ENCODE assay signal across 23 cellular contexts in the genomic region with DNA sequence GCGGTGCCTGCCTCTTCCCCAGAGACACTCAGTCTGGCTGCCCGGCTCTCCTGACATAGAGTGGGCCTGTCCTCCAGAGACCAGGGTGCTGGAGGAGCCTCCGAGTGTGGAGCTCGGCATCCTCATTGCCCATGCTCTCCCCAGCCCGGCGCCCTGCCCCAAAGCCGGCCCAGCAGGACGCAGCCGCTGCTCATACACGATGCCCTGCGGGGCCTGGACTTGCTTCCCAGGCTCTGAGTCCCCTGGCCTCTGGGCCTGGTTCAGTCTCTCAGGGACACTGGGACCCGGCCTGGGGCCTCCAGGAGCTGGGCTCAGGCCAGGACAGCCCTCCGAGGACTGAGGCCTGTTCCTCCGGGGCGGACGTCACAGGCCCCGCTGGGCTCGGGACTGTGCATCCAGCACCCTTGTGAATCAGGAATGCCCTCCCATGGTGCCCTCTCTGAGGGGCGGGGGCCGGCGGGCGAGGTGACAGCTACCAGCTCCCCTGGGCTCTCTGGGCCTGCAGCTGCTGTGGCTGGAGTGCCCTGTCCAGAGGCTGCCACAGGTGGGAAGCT. TPM values are rescaled to one million over a fixed set of nuclear protein-coding genes. Genes with fewer than 3 reads are reported as not detected.
DNase-seq lines count a peak whose midpoint lies in the region; ATAC-seq, FAIRE-seq and TF ChIP-seq lines count a peak whose summit lies in the region.
"Had no signal": no experiment of that assay in that cellular context is flagged by ENCODE, and none has a peak within 500 bp of the region (broad histone marks: within the 10 kb centered on the region; RNA-seq: fewer than 3 reads in every experiment).

No MANE protein-coding gene starts in this region.

- peaks cover 10% of the 10 kb centered on the region for H3K27me3 Mint-ChIP-seq in GM23338 (ENCODE audit: insufficient read depth, low read depth, poor library complexity)
- H3K27me3 Mint-ChIP-seq: activated CD4-positive, alpha-beta T cell treated with anti-CD3 and anti-CD28 coated beads for 36 hours; activated T-helper 17 cell treated with anti-CD3 and anti-CD28 coated beads, Interleukin-2, amount 50 U/mL, for 72 hours; T-cell had no signal

- H3K79me2 ChIP-seq in ACC112 (ENCODE audit: control insufficient read depth, insufficient read depth, low read length, unreplicated experiment), result no peaks in the 10 kb centered on the region
- no peaks in the 10 kb centered on the region for H3K79me2 ChIP-seq in GM23338 (replicated peaks; ENCODE audit: insufficient read depth)

- H3K27ac Mint-ChIP-seq in GM23338, result no peak overlapping the region
- H3K27ac Mint-ChIP-seq: activated CD4-positive, alpha-beta T cell treated with anti-CD3 and anti-CD28 coated beads for 36 hours; activated T-helper 17 cell treated with anti-CD3 and anti-CD28 coated beads, Interleukin-2, amount 50 U/mL, for 72 hours; memory B cell; stimulated activated memory B cell treated with anti-CD40 and anti-IgM and Interleukin-4, amounts not matched to agents 10 μg/mL and 1 μg/mL and 100 μg/mL, for 72 hours; T-cell had no signal

- H4K20me1 ChIP-seq in GM23338 (replicated peaks; ENCODE audit: insufficient read depth), result peaks cover 5% of the 10 kb centered on the region

- no peak overlapping the region for H3K9ac ChIP-seq in rectal smooth muscle tissue (ENCODE audit: low read length)

- H3K27ac ChIP-seq in ACC112 (ENCODE audit: low read depth, low read length) (peak overlapping the region; percentile 57; the same call in 1 of the 2 replicates), GM23338 (ENCODE audit: low read depth) (no peak overlapping the region), esophagus muscularis mucosa (replicated peaks in 1 of 4) (peak overlapping the region; percentile 69 to 81 (median 76)), rectal smooth muscle tissue (ENCODE audit: low read depth, low read length) (peak overlapping the region; percentile 56)
- H3K27ac ChIP-seq: pancreas had no signal

- H3K27me3 ChIP-seq in ACC112 (ENCODE audit: insufficient read depth, low read length) (peaks cover 17% of the 10 kb centered on the region; the same call in 1 of the 2 replicates), GM23338 (ENCODE audit: insufficient read depth) (0 out of 2 replicates have a peak, but pooled peaks cover 4% of the 10 kb centered on the region), esophagus muscularis mucosa (no peaks in the 10 kb centered on the region), rectal smooth muscle tissue (ENCODE audit: control insufficient read depth, insufficient read depth, low read length) (no peaks in the 10 kb centered on the region)
- H3K27me3 ChIP-seq: pancreas had no signal

- peaks cover 6% of the 10 kb centered on the region for H3K4me1 Mint-ChIP-seq in GM23338

- peak; percentile 31 for DNase-seq in GM23338 (ENCODE audit: low spot score)
- no peak for DNase-seq in esophagus muscularis mucosa (ENCODE audit: extremely low spot score)
- no peak for DNase-seq in urothelium cell line (ENCODE audit: low spot score)
- DNase-seq: AML-193; foreskin fibroblast; NCI-H1436 treated with DMSO at 0.1 percent for 48 hours; NCI-H2171; NCI-H526 treated with DMSO at 0.1 percent for 48 hours; SIG-M5; stimulated activated CD4-positive, alpha-beta T cell treated with anti-CD3 and anti-CD28 coated beads, Interleukin-1b, Interleukin-23, amount 100 ng/mL, for 48 hours had no signal

- no peak overlapping the region for H3K4me2 ChIP-seq in GM23338

- H3K36me3 ChIP-seq in ACC112 (ENCODE audit: insufficient read depth, low read length), result no peaks in the 10 kb centered on the region
- H3K36me3 ChIP-seq in GM23338 (ENCODE audit: insufficient read depth), result no peaks in the 10 kb centered on the region
- H3K36me3 ChIP-seq in esophagus muscularis mucosa, result peaks cover under 1 to 17% (median 11%) of the 10 kb centered on the region in 4 donors
- no peaks in the 10 kb centered on the region for H3K36me3 ChIP-seq in rectal smooth muscle tissue (ENCODE audit: control insufficient read depth, insufficient read depth, low read length)
- H3K36me3 ChIP-seq: pancreas had no signal

- H3K4me1 ChIP-seq in ACC112 (ENCODE audit: control insufficient read depth, insufficient read depth, low read length, unreplicated experiment) (peaks cover 18% of the 10 kb centered on the region), GM23338 (ENCODE audit: insufficient read depth) (no peaks in the 10 kb centered on the region), esophagus muscularis mucosa (peaks cover 43 to 79% (median 72%) of the 10 kb centered on the region in 4 donors), rectal smooth muscle tissue (ENCODE audit: control insufficient read depth, insufficient read depth, low read length) (peaks cover 41% of the 10 kb centered on the region)

- intact Hi-C loops in esophagus muscularis mucosa (cut with DNase I), result loop anchor here (5.0 to 10.0 kb wide), 2 partner anchors 95 to 232 kb away; no protein-coding TSS in a partner anchor

- no peaks in the 10 kb centered on the region for H3K9me2 ChIP-seq in GM23338 (ENCODE audit: insufficient read depth)

- TF ChIP-seq CTCF in GM23338 (conservative IDR thresholded peaks at IDR 0.05; ENCODE audit: low read depth in 2 of 2) (no peak), esophagus muscularis mucosa (IDR thresholded peaks at IDR 0.05) (no peak)

- no peak for TF ChIP-seq POLR2A in esophagus muscularis mucosa (IDR thresholded peaks at IDR 0.05; ENCODE audit: low read depth)

- H3K9me3 Mint-ChIP-seq in GM23338, result peaks cover 2% of the 10 kb centered on the region; the same call in 1 of the 3 replicates
- H3K9me3 Mint-ChIP-seq: activated T-helper 17 cell treated with anti-CD3 and anti-CD28 coated beads, Interleukin-2, amount 50 U/mL, for 72 hours; memory B cell; naive thymus-derived CD8-positive, alpha-beta T cell; stimulated activated memory B cell treated with anti-CD40 and anti-IgM and Interleukin-4, amounts not matched to agents 10 μg/mL and 1 μg/mL and 100 μg/mL, for 72 hours; T-cell had no signal

- H3F3A ChIP-seq in GM23338 (replicated peaks; ENCODE audit: low read depth), result no peaks in the 10 kb centered on the region

- H3K4me3 ChIP-seq in ACC112 (ENCODE audit: low read depth, low read length), result no peak overlapping the region
- H3K4me3 ChIP-seq in GM23338, result no peak overlapping the region
- no peak overlapping the region for H3K4me3 ChIP-seq in esophagus muscularis mucosa
- no peak overlapping the region for H3K4me3 ChIP-seq in rectal smooth muscle tissue (ENCODE audit: low read length)
- H3K4me3 ChIP-seq: pancreas had no signal

- ATAC-seq in GM23338 (no peak; the same call in 1 of the 3 replicates), GM18870 (IDR thresholded peaks at IDR 0.05; ENCODE audit: unreplicated experiment) (no peak), HG02798 (IDR thresholded peaks at IDR 0.05; ENCODE audit: poor library complexity, unreplicated experiment) (no peak)
- ATAC-seq: naive thymus-derived CD8-positive, alpha-beta T cell; pancreas; stimulated activated memory B cell treated with anti-CD40 and anti-IgM and Interleukin-4, amounts not matched to agents 10 μg/mL and 1 μg/mL and 100 μg/mL, for 72 hours had no signal

- WGBS in esophagus muscularis mucosa, result 83% methylated on average over 9 of the region's 22 CpGs

- H3K9me3 ChIP-seq in esophagus muscularis mucosa, result no peaks in the 10 kb centered on the region
- H3K9me3 ChIP-seq: pancreas had no signal

- no peak for FAIRE-seq in urothelium cell line (lab: Jason Lieb, UNC)
- FAIRE-seq: GM18507, islet of Langerhans, pancreas had no signal

- H3K4me3 Mint-ChIP-seq in GM23338, result no peak overlapping the region
- H3K4me3 Mint-ChIP-seq: activated CD4-positive, alpha-beta T cell treated with anti-CD3 and anti-CD28 coated beads for 36 hours; activated T-helper 17 cell treated with anti-CD3 and anti-CD28 coated beads, Interleukin-2, amount 50 U/mL, for 72 hours; memory B cell; naive thymus-derived CD8-positive, alpha-beta T cell; stimulated activated memory B cell treated with anti-CD40 and anti-IgM and Interleukin-4, amounts not matched to agents 10 μg/mL and 1 μg/mL and 100 μg/mL, for 72 hours; T-cell had no signal

- H3K36me3 Mint-ChIP-seq in GM23338 (ENCODE audit: low read depth), result peaks cover 9% of the 10 kb centered on the region

- H2AFZ ChIP-seq in ACC112 (ENCODE audit: low read length, unreplicated experiment) (no peak overlapping the region), GM23338 (no peak overlapping the region)

- TF ChIP-seq EP300 in esophagus muscularis mucosa (IDR thresholded peaks at IDR 0.05), result no peak

TF ChIP-seq in GM23338, 12 proteins besides CTCF, POLR2A, EP300 and RAD21:
- TF ChIP-seq EZH2 (IDR thresholded peaks at IDR 0.05; ENCODE audit: low read depth, unreplicated experiment), result no peak
- TF ChIP-seq, protein P1, sequence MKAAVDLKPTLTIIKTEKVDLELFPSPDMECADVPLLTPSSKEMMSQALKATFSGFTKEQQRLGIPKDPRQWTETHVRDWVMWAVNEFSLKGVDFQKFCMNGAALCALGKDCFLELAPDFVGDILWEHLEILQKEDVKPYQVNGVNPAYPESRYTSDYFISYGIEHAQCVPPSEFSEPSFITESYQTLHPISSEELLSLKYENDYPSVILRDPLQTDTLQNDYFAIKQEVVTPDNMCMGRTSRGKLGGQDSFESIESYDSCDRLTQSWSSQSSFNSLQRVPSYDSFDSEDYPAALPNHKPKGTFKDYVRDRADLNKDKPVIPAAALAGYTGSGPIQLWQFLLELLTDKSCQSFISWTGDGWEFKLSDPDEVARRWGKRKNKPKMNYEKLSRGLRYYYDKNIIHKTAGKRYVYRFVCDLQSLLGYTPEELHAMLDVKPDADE (IDR thresholded peaks at IDR 0.05), result no peak
- no peak for TF ChIP-seq NANOG (IDR thresholded peaks at IDR 0.05; ENCODE audit: borderline replicate concordance)

RNA-seq across cellular contexts. Expression of a gene that starts 23.2 kb away (rescaled TPM):
- total RNA-seq in GM23338 (2014; rRNA removed; shearing (Covaris generic)), result 1.4 and 1.8 TPM in 2 replicates
- polyA plus RNA-seq in GM23338 (2016; fragmentation: Nextera tagmentation; extraction: Ambion mirVana), result 0.38 and 0.48 TPM in 2 replicates
- 10 to 100 TPM; 19.5 to 45.7 (median 34.5) TPM for total RNA-seq in esophagus muscularis mucosa

RNA-seq across cellular contexts. Expression of a gene that starts 57.8 kb away (rescaled TPM):
- 23.1 and 27.1 TPM in 2 replicates for total RNA-seq in GM23338 (2014; rRNA removed; shearing (Covaris generic))
- 12.5 and 15.5 TPM in 2 replicates for polyA plus RNA-seq in GM23338 (2016; fragmentation: Nextera tagmentation; extraction: Ambion mirVana)
- total RNA-seq in esophagus muscularis mucosa, result 1 to 10 TPM in 3 of 4 donors, under 1 TPM in 1; 0.83 to 1.8 (median 1.5) TPM
